In the genomic region with DNA sequence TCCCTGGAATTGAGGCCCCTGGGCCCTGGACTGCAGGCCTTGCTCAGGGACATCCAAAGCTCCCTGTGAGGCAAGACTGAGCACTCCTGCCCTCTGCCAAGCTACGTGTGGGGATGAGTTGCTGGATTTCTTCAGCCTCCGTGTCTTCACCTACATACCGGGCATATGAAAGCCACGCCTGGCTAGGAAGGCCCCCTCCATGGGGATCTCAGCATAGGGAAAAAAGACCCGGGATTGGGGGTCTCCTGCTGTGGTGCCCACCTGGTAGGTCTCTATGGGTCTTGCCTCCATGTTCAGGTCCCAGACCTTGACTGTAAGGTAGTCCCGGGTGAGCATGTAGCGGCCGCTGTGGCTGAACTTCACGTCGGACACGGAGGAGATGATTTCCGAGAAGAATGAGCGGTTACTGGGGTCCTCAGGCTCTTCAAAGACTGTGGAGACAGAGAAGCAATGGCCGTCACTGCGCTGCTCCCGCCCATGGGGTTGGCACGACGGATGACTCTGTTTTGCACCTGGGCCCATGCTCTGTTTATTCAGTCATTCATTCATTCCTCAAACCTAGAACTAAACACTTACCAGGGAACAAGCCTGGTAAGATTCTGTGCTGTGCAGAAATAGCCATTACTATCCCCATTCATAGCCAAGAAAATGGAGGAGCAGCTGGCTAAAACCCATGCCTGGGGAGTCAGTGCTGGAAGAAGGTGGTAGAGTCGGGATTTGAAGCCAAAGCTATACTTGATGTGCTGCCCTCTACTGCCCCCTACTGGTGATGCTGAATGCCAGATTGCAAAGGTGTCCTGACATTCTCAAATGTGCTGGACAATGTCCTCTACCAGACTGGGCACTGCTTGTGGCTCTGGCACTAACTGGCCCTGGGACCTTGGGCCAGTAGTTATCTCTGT, we compare ENCODE assay signal across 10 cellular contexts.
DNase-seq lines count a peak whose midpoint lies in the region; ATAC-seq and TF ChIP-seq lines count a peak whose summit lies in the region.
"Had no signal": no experiment of that assay in that cellular context is flagged by ENCODE, and none has a peak within 500 bp of the region (broad histone marks: within the 10 kb centered on the region; RNA-seq: fewer than 3 reads in every experiment).

No MANE protein-coding gene starts in this region.

- H3K4me1 ChIP-seq in HEK293 (ENCODE audit: control insufficient read depth, insufficient read depth, low read length), result no peaks in the 10 kb centered on the region
- no peaks in the 10 kb centered on the region for H3K4me1 ChIP-seq in gastrocnemius medialis
- H3K4me1 ChIP-seq in trophoblast cell (ENCODE audit: control insufficient read depth in 1 of 2, insufficient read depth in 2 of 2, low read length in 2 of 2), result no peaks in the 10 kb centered on the region
- H3K4me1 ChIP-seq: prostate gland had no signal

- H2AFZ ChIP-seq in trophoblast cell (ENCODE audit: insufficient read depth, low read length, poor library complexity), result no peak overlapping the region

- H3K79me1 ChIP-seq in trophoblast cell (ENCODE audit: low read length), result no peaks in the 10 kb centered on the region

- H3K27me3 ChIP-seq in gastrocnemius medialis, result peaks cover 9 to 19% (median 16%) of the 10 kb centered on the region in 3 donors
- no peaks in the 10 kb centered on the region for H3K27me3 ChIP-seq in trophoblast cell (ENCODE audit: insufficient read depth, low read length)

- H3K27ac ChIP-seq in HEK293 (ENCODE audit: extremely low read depth, low read depth, low read length) (no peak overlapping the region), gastrocnemius medialis (no peak overlapping the region), trophoblast cell (ENCODE audit: low read depth, low read length) (no peak overlapping the region)
- H3K27ac ChIP-seq: prostate gland had no signal

- H3K9me3 ChIP-seq in HEK293 (ENCODE audit: control insufficient read depth, insufficient read depth, low read depth, low read length) (no peaks in the 10 kb centered on the region), gastrocnemius medialis (no peaks in the 10 kb centered on the region), trophoblast cell (ENCODE audit: insufficient read depth, low read depth, low read length) (peaks cover 3% of the 10 kb centered on the region)
- H3K9me3 ChIP-seq: prostate gland had no signal

- no peak overlapping the region for H2AK5ac ChIP-seq in trophoblast cell (ENCODE audit: low read length)

- H3K4ac ChIP-seq in trophoblast cell (ENCODE audit: low read depth, low read length), result no peak overlapping the region

- peak; percentile 60 for DNase-seq in activated CD4-positive, alpha-beta T cell treated with anti-CD3 and anti-CD28 coated beads for 36 hours
- no peak for DNase-seq in activated CD4-positive, alpha-beta T cell treated with anti-CD3 and anti-CD28 coated beads, Interleukin-2, amount 50 U/mL, for 4 hours
- no peak for DNase-seq in astrocyte of the spinal cord (ENCODE audit: low read depth, low spot score)
- DNase-seq in neural crest cell (ENCODE audit: low read depth, low spot score), result peak; percentile 25
- no peak for DNase-seq in gastrocnemius medialis
- no peak for DNase-seq in trophoblast cell
- DNase-seq: NCI-H1436 treated with DMSO at 0.1 percent for 48 hours had no signal

- H3K18ac ChIP-seq in trophoblast cell (ENCODE audit: low read length), result no peak overlapping the region

- no peaks in the 10 kb centered on the region for H3K9me3 Mint-ChIP-seq in activated CD4-positive, alpha-beta T cell treated with anti-CD3 and anti-CD28 coated beads for 36 hours (ENCODE audit: low read depth)
- no peaks in the 10 kb centered on the region for H3K9me3 Mint-ChIP-seq in neural crest cell

- H2BK12ac ChIP-seq in trophoblast cell (ENCODE audit: low read length), result no peak overlapping the region

- H3K79me2 ChIP-seq in trophoblast cell (ENCODE audit: control insufficient read depth, insufficient read depth, low read length, poor library complexity), result no peaks in the 10 kb centered on the region

- peaks cover 0 to 36% of the 10 kb centered on the region in 2 experiments; a peak in 1 of 3 replicates for H3K36me3 ChIP-seq in HEK293 (ENCODE audit: control insufficient read depth in 2 of 2, insufficient read depth in 1 of 2, low read length in 2 of 2)
- no peaks in the 10 kb centered on the region for H3K36me3 ChIP-seq in gastrocnemius medialis
- no peaks in the 10 kb centered on the region for H3K36me3 ChIP-seq in trophoblast cell (ENCODE audit: control insufficient read depth in 1 of 2, insufficient read depth in 2 of 2, low read length in 2 of 2)
- H3K36me3 ChIP-seq: prostate gland had no signal

- peaks cover 13% of the 10 kb centered on the region for H3K4me1 Mint-ChIP-seq in activated CD4-positive, alpha-beta T cell treated with anti-CD3 and anti-CD28 coated beads for 36 hours
- peaks cover 12% of the 10 kb centered on the region for H3K4me1 Mint-ChIP-seq in neural crest cell

- peaks cover 27% of the 10 kb centered on the region for H3K27me3 Mint-ChIP-seq in activated CD4-positive, alpha-beta T cell treated with anti-CD3 and anti-CD28 coated beads for 36 hours
- peaks cover 30% of the 10 kb centered on the region for H3K27me3 Mint-ChIP-seq in neural crest cell (ENCODE audit: low read depth)

- CTCF ChIA-PET in activated CD4-positive, alpha-beta T cell treated with anti-CD3 and anti-CD28 coated beads for 36 hours (lab: Charles Lee), result interaction anchor here (0.5 to 7.2 kb wide), 8 partner anchors 10 to 335 kb away, joined by 3 to 157 read pairs (median 5); no protein-coding TSS in a partner anchor
- CTCF ChIA-PET in HEK293 (lab: Yijun Ruan, JAX), result interaction anchor here (0.7 to 11.3 kb wide), 13 partner anchors 10 to 335 kb away, joined by 3 to 203 read pairs (median 6); a partner anchor contains a TSS

- POLR2A ChIA-PET in activated CD4-positive, alpha-beta T cell treated with anti-CD3 and anti-CD28 coated beads for 36 hours (lab: Charles Lee), result interaction anchor here (0.6 kb wide), 1 partner anchor 216 kb away, joined by 5 read pairs; no protein-coding TSS in a partner anchor
- POLR2A ChIA-PET in HEK293 (lab: Yijun Ruan, JAX), result no interaction called here

- TF ChIP-seq CTCF in HEK293 (tag by site-specific recombination; IDR thresholded peaks at IDR 0.05), result no peak; the same call in 1 of the 2 replicates
- peak; percentile 65 for TF ChIP-seq CTCF in astrocyte of the spinal cord (IDR thresholded peaks at IDR 0.05; ENCODE audit: low read depth, low read length)
- TF ChIP-seq CTCF in neural crest cell (conservative IDR thresholded peaks at IDR 0.05), result peak; percentile 64
- peak in 2 of 5 experiments; percentile 7 to 28 for TF ChIP-seq CTCF in gastrocnemius medialis (IDR thresholded peaks at IDR 0.05 in 4 of 5, conservative IDR thresholded peaks at IDR 0.05 in 1 of 5)

- H3K36me3 Mint-ChIP-seq in activated CD4-positive, alpha-beta T cell treated with anti-CD3 and anti-CD28 coated beads for 36 hours (ENCODE audit: low read depth), result no peaks in the 10 kb centered on the region
- no peaks in the 10 kb centered on the region for H3K36me3 Mint-ChIP-seq in neural crest cell (ENCODE audit: low read depth)

- no peak overlapping the region for H3K4me2 ChIP-seq in trophoblast cell (ENCODE audit: low read length)

- no peak overlapping the region for H4K91ac ChIP-seq in trophoblast cell (ENCODE audit: low read depth, low read length)

- H2BK120ac ChIP-seq in trophoblast cell (ENCODE audit: insufficient read depth, low read length, poor library complexity), result no peak overlapping the region

- no peak overlapping the region for H4K12ac ChIP-seq in trophoblast cell (ENCODE audit: low read depth, low read length)

- no peak for TF ChIP-seq POLR2A in gastrocnemius medialis (IDR thresholded peaks at IDR 0.05)

- ATAC-seq in activated CD4-positive, alpha-beta T cell treated with anti-CD3 and anti-CD28 coated beads for 36 hours, result no peak
- ATAC-seq in gastrocnemius medialis, result no peak
- ATAC-seq in GM21423 (IDR thresholded peaks at IDR 0.05; ENCODE audit: unreplicated experiment), result no peak

- intact Hi-C loops in activated CD4-positive, alpha-beta T cell treated with anti-CD3 and anti-CD28 coated beads for 36 hours (cut with DNase I, micrococcal nuclease), result no loop called here
- intact Hi-C loops in gastrocnemius medialis (cut with DNase I; ENCODE audit: low total_unique reads), result no loop called here

- no peak overlapping the region for H3K23ac ChIP-seq in trophoblast cell (ENCODE audit: low read length)

- H4K8ac ChIP-seq in trophoblast cell (ENCODE audit: low read depth, low read length), result no peak overlapping the region

- H3K4me3 Mint-ChIP-seq in activated CD4-positive, alpha-beta T cell treated with anti-CD3 and anti-CD28 coated beads for 36 hours, result no peak overlapping the region
- H3K4me3 Mint-ChIP-seq in neural crest cell, result no peak overlapping the region

- WGBS in trophoblast cell (ENCODE audit: extremely low coverage, insufficient coverage, insufficient read length), result no CpG with 5 or more reads among the region's 19 CpGs

- no peak overlapping the region for H3K27ac Mint-ChIP-seq in activated CD4-positive, alpha-beta T cell treated with anti-CD3 and anti-CD28 coated beads for 36 hours
- H3K27ac Mint-ChIP-seq in neural crest cell (ENCODE audit: unreplicated experiment), result no peak overlapping the region

- in situ Hi-C loops in astrocyte of the spinal cord (cut with HindIII; ENCODE audit: low sequenced_read_pairs) (no loop called here), gastrocnemius medialis (cut with MboI; ENCODE audit: low sequenced_read_pairs in 4 of 4) (no loop called here)

- no peak overlapping the region for H3K14ac ChIP-seq in trophoblast cell (ENCODE audit: low read length)

- no peak overlapping the region for H3K4me3 ChIP-seq in HEK293 (ENCODE audit: low read depth, low read length)
- no peak overlapping the region for H3K4me3 ChIP-seq in astrocyte of the spinal cord (ENCODE audit: low read depth, low read length)
- H3K4me3 ChIP-seq in gastrocnemius medialis, result no peak overlapping the region
- H3K4me3 ChIP-seq in trophoblast cell (ENCODE audit: low read depth, low read length), result no peak overlapping the region
- H3K4me3 ChIP-seq: prostate gland had no signal

- H3K9ac ChIP-seq in trophoblast cell (ENCODE audit: low read length), result no peak overlapping the region

- no peak overlapping the region for H2BK5ac ChIP-seq in trophoblast cell (ENCODE audit: low read depth, low read length, poor library complexity)

TF ChIP-seq in HEK293, 187 proteins besides CTCF, POLR2A, EP300 and RAD21 (continues in another document):
- TF ChIP-seq ZBTB1 (tag by site-specific recombination; IDR thresholded peaks at IDR 0.05) (no peak), ZNF654 (tag by site-specific recombination; IDR thresholded peaks at IDR 0.05; ENCODE audit: low read depth) (peak; percentile 18; the same call in 1 of the 2 replicates), REPIN1 (tag by site-specific recombination; IDR thresholded peaks at IDR 0.05; ENCODE audit: low read depth) (no peak), ZNF529 (tag by site-specific recombination; IDR thresholded peaks at IDR 0.05; ENCODE audit: insufficient replicate concordance) (no peak), TRIM28 (IDR thresholded peaks at IDR 0.05; ENCODE audit: borderline replicate concordance, low read length) (peak; percentile 44; the same call in 1 of the 2 replicates)

Comparison
In these comparisons a context has a peak if more than half of its experiments do, and no peak if none do; other contexts are left out.
1. DNase-seq: peak in activated CD4-positive, alpha-beta T cell treated with anti-CD3 and anti-CD28 coated beads for 36 hours (single experiment) and neural crest cell (single experiment); none in activated CD4-positive, alpha-beta T cell treated with anti-CD3 and anti-CD28 coated beads, Interleukin-2, amount 50 U/mL, for 4 hours (0 of 2), astrocyte of the spinal cord (single experiment), gastrocnemius medialis (0 of 2) and trophoblast cell (0 of 2).